ENCODE assay signal across 27 cellular contexts in genomic region chr6:22476811-22477210, GRCh38.
"Had no signal": no experiment of that assay in that cellular context is flagged by ENCODE, and none has a peak within 500 bp of the region (broad histone marks: within the 10 kb centered on the region; RNA-seq: fewer than 3 reads in every experiment).

No MANE protein-coding gene starts in this region.

- H3K27me3 ChIP-seq: adrenal gland, esophagus muscularis mucosa, right atrium auricular region, spleen, tibial nerve had no signal

- H3K79me2 ChIP-seq: parathyroid adenoma had no signal

- H3K4me1 ChIP-seq: parathyroid adenoma, spleen had no signal

- H3K9me3 Mint-ChIP-seq: activated naive CD4-positive, alpha-beta T cell treated with anti-CD3 and anti-CD28 coated beads for 36 hours; activated T-helper 1 cell treated with anti-CD3 and anti-CD28 coated beads, Interleukin-12 subunit alpha, Interleukin-12 subunit beta, Interleukin-2, Interleukin-4 antibody, amounts not matched to agents 30 ng/mL and 10 ng/mL and 1 ng/mL, durations not matched to agents 14 hours and 24 hours and 36 hours; endodermal cell had no signal

- H3K36me3 Mint-ChIP-seq: activated naive CD8-positive, alpha-beta T cell treated with anti-CD3 and anti-CD28 coated beads for 36 hours; naive B cell had no signal

- H3K4me3 Mint-ChIP-seq: activated naive CD4-positive, alpha-beta T cell treated with anti-CD3 and anti-CD28 coated beads for 36 hours; activated naive CD8-positive, alpha-beta T cell treated with anti-CD3 and anti-CD28 coated beads for 36 hours; activated T-helper 1 cell treated with anti-CD3 and anti-CD28 coated beads, Interleukin-12 subunit alpha, Interleukin-12 subunit beta, Interleukin-2, Interleukin-4 antibody, amounts not matched to agents 30 ng/mL and 10 ng/mL and 1 ng/mL, durations not matched to agents 14 hours and 24 hours and 36 hours; brain; endodermal cell; naive B cell; T-helper 1 cell treated with Interleukin-12 subunit alpha and Interleukin-12 subunit beta and Interleukin-4 antibody, amounts not matched to agents 30 μg/mL and 1 μg/mL, for 36 hours had no signal

- ATAC-seq: activated CD4-positive, CD25-positive, alpha-beta regulatory T cell treated with anti-CD3 and anti-CD28 coated beads, Interleukin-2, amount 50 U/mL, for 24 hours had no signal

- H3K27ac Mint-ChIP-seq: activated naive CD4-positive, alpha-beta T cell treated with anti-CD3 and anti-CD28 coated beads for 36 hours; activated naive CD8-positive, alpha-beta T cell treated with anti-CD3 and anti-CD28 coated beads for 36 hours; activated T-helper 1 cell treated with anti-CD3 and anti-CD28 coated beads, Interleukin-12 subunit alpha, Interleukin-12 subunit beta, Interleukin-2, Interleukin-4 antibody, amounts not matched to agents 30 ng/mL and 10 ng/mL and 1 ng/mL, durations not matched to agents 14 hours and 24 hours and 36 hours; brain; endodermal cell; naive B cell; T-helper 1 cell treated with Interleukin-12 subunit alpha and Interleukin-12 subunit beta and Interleukin-4 antibody, amounts not matched to agents 30 μg/mL and 1 μg/mL, for 36 hours had no signal

- FAIRE-seq: frontal cortex, islet of Langerhans had no signal

- H2AFZ ChIP-seq: parathyroid adenoma had no signal

- H3K36me3 ChIP-seq: adrenal gland, esophagus muscularis mucosa, left ventricle myocardium inferior, right atrium auricular region, spleen, tibial nerve, WERI-Rb-1 had no signal

- H3K4me3 ChIP-seq: adrenal gland, esophagus muscularis mucosa, left ventricle myocardium inferior, right atrium auricular region, spleen, tibial nerve had no signal

- DNase-seq: activated CD4-positive, alpha-beta T cell treated with anti-CD3 and anti-CD28 coated beads for 48 hours; activated CD4-positive, alpha-beta T cell treated with anti-CD3 and anti-CD28 coated beads, Interleukin-2, amount 50 U/mL, for 48 hours; activated CD8-positive, alpha-beta memory T cell treated with anti-CD3 and anti-CD28 coated beads for 24 hours; activated effector memory CD4-positive, alpha-beta T cell treated with anti-CD3 and anti-CD28 coated beads, Interleukin-2, amount 50 U/mL, for 16 hours; activated naive CD4-positive, alpha-beta T cell treated with anti-CD3 and anti-CD28 coated beads for 36 hours; activated naive CD8-positive, alpha-beta T cell treated with anti-CD3 and anti-CD28 coated beads for 36 hours; adrenal gland; aorta; endodermal cell; left ventricle myocardium inferior; naive B cell; nucleus accumbens; spleen; stimulated activated CD4-positive, alpha-beta T cell treated with anti-CD3 and anti-CD28 coated beads, Interleukin-2, amount 100 ng/mL, for 48 hours; stimulated activated naive CD4-positive, alpha-beta T cell treated with Interleukin-2 at 50 U/mL for 16 hours; T-helper 9 cell; WERI-Rb-1 had no signal

- H3K27me3 Mint-ChIP-seq: activated naive CD8-positive, alpha-beta T cell treated with anti-CD3 and anti-CD28 coated beads for 36 hours; brain; naive B cell had no signal

- H3K9me3 ChIP-seq: adrenal gland, esophagus muscularis mucosa, left ventricle myocardium inferior, right atrium auricular region, tibial nerve had no signal

- H3K9ac ChIP-seq: parathyroid adenoma had no signal

- H3K27ac ChIP-seq: adrenal gland, esophagus muscularis mucosa, left ventricle myocardium inferior, parathyroid adenoma, right atrium auricular region, spleen, tibial nerve, WERI-Rb-1 had no signal

- H3K4me1 Mint-ChIP-seq: activated naive CD8-positive, alpha-beta T cell treated with anti-CD3 and anti-CD28 coated beads for 36 hours had no signal
